10 cellular contexts compared by ENCODE assay signal in the genomic region with DNA sequence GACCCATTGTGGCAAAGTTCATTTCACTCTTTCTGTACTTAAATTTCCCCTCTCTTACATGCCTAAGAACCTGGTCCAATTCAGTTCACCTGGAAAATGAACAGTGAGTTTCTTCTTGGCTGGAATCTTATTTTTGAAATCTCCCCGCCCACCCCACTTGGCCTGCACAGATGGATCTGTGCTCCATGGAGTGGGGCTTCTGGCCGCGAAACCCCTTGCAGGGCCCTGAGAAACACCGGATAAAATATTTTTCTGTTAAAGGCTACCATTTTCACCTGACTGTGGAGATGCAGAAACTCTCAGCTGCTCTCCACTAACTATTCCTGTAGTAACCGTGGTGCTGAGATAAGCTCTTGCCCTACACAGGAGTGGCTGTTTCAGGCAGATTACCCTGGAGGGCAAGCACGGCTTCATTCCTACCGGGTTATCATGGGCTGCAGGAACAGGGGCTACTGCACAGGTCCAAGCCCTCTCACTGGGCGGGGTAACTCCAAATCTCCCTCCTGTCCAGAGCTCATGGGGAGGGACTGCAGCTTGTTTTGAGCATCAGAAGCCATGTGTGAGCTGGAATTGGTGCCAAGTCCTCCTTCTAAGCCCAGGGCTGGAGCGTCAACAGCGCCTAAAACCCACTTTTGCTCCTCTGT.
DNase-seq lines count a peak whose midpoint lies in the region; ATAC-seq, FAIRE-seq and TF ChIP-seq lines count a peak whose summit lies in the region.
"Had no signal": no experiment of that assay in that cellular context is flagged by ENCODE, and none has a peak within 500 bp of the region (broad histone marks: within the 10 kb centered on the region; RNA-seq: fewer than 3 reads in every experiment).

No MANE protein-coding gene starts in this region.

- intact Hi-C loops in GM12878 (cut with micrococcal nuclease; ENCODE audit: unreplicated experiment) = loop anchor here (5.0 kb wide), 2 partner anchors 37 to 72 kb away; no protein-coding TSS in a partner anchor
- intact Hi-C loops in left ventricle myocardium inferior (cut with micrococcal nuclease) = no loop called here
- intact Hi-C loops in PC-3 (cut with micrococcal nuclease) = loop anchor here (5.0 kb wide), 1 partner anchor 72 kb away; no protein-coding TSS in a partner anchor

- H4K20me1 ChIP-seq in GM23248 (ENCODE audit: insufficient read depth) (no peaks in the 10 kb centered on the region), GM12878 (ENCODE audit: control insufficient read depth, insufficient read depth) (no peaks in the 10 kb centered on the region), PC-3 (ENCODE audit: low read length) (no peaks in the 10 kb centered on the region)

- H3K4me3 ChIP-seq in GM23248 (peak overlapping the region; percentile 83), GM12878 (peak overlapping the region; percentile 86), left ventricle myocardium inferior (peak overlapping the region; percentile 74), skeletal muscle cell (ENCODE audit: low read depth, low read length) (peak overlapping the region; percentile 75), PC-3 (ENCODE audit: low read length) (no peak overlapping the region)
- H3K4me3 ChIP-seq: tibial artery had no signal

- TF ChIP-seq CTCF in GM12878 (IDR thresholded peaks at IDR 0.05 in 2 of 3, conservative IDR thresholded peaks at IDR 0.05 in 1 of 3; ENCODE audit: control insufficient read depth in 2 of 3, extremely low read depth in 1 of 3, insufficient read depth in 1 of 3, low read depth in 3 of 3, low read length in 3 of 3) (no peak), left ventricle myocardium inferior (IDR thresholded peaks at IDR 0.05; ENCODE audit: borderline replicate concordance) (no peak), PC-3 (conservative IDR thresholded peaks at IDR 0.05; ENCODE audit: low read depth, low read length) (no peak)

- H3K79me2 ChIP-seq in GM23248 (ENCODE audit: insufficient read depth) = peaks cover 63% of the 10 kb centered on the region
- H3K79me2 ChIP-seq in GM12878 (ENCODE audit: control insufficient read depth, insufficient read depth, low read length) = peaks cover 87% of the 10 kb centered on the region
- no peaks in the 10 kb centered on the region for H3K79me2 ChIP-seq in PC-3 (ENCODE audit: low read length)

- H3K27ac ChIP-seq in GM23248 (no peak overlapping the region), GM12878 (ENCODE audit: control insufficient read depth, insufficient read depth) (peak overlapping the region; percentile 92), left ventricle myocardium inferior (replicated peaks) (peak overlapping the region; percentile 90), PC-3 (ENCODE audit: low read length) (no peak overlapping the region)
- H3K27ac ChIP-seq: tibial artery had no signal

- RAD21 ChIA-PET in GM12878 (lab: Charles Lee; ENCODE audit: unreplicated experiment) = interaction anchor here (0.9 to 7.5 kb wide), 13 partner anchors 11 to 81 kb away, joined by 3 to 146 read pairs (median 5); no protein-coding TSS in a partner anchor

- WGBS in GM23248 (ENCODE audit: low coverage in 1 of 2, low lambda C conversion rate in 2 of 2, missing lambda C conversion rate in 2 of 2), 2 experiments = 97 to 98% methylated on average over 10 of the region's 10 CpGs
- WGBS in GM12878 (ENCODE audit: insufficient coverage, insufficient replicate concordance, low lambda C conversion rate, missing lambda C conversion rate) = 82% methylated on average over 10 of the region's 10 CpGs

- no peak for TF ChIP-seq RAD21 in GM12878 (IDR thresholded peaks at IDR 0.05; ENCODE audit: insufficient read depth, low read depth, low read length)

- CTCF ChIA-PET in GM12878 (lab: Yijun Ruan, JAX) (interaction anchor here (0.8 to 1.8 kb wide), 3 partner anchors 9 to 70 kb away, joined by 3 to 5 read pairs (median 5); no protein-coding TSS in a partner anchor), PC-3 (lab: Charles Lee) (no interaction called here)

- no peaks in the 10 kb centered on the region for H3K36me3 ChIP-seq in GM23248 (ENCODE audit: low read depth)
- H3K36me3 ChIP-seq in GM12878 (ENCODE audit: control insufficient read depth in 2 of 2, insufficient read depth in 2 of 2, low read length in 1 of 2) = peaks cover 6 to 9% of the 10 kb centered on the region in 2 experiments
- peaks cover 12% of the 10 kb centered on the region for H3K36me3 ChIP-seq in left ventricle myocardium inferior
- no peaks in the 10 kb centered on the region for H3K36me3 ChIP-seq in PC-3 (ENCODE audit: low read depth, low read length)

- POLR2A ChIA-PET in GM12878 (lab: Charles Lee) = interaction anchor here (0.6 to 4.1 kb wide), 16 partner anchors 7 to 67 kb away, joined by 3 to 31 read pairs (median 8); no protein-coding TSS in a partner anchor
- POLR2A ChIA-PET in PC-3 (lab: Charles Lee; ENCODE audit: unreplicated experiment) = no interaction called here

- no peak for FAIRE-seq in GM12878 (lab: Jason Lieb, UNC)

- DNase-seq in GM23248 = no peak
- DNase-seq in GM12878 (ENCODE audit: low read depth, low spot score) = no peak
- peak; percentile 37 for DNase-seq in left ventricle myocardium inferior
- no peak for DNase-seq in skeletal muscle cell (ENCODE audit: low read depth)
- DNase-seq in NCI-H146 (lab: John Stamatoyannopoulos, UW) = no peak
- no peak for DNase-seq in NCI-H774 (lab: John Stamatoyannopoulos, UW)
- DNase-seq in PC-3 = no peak
- DNase-seq: effector memory CD8-positive, alpha-beta T cell; tibial artery had no signal

- no peak overlapping the region for H2AFZ ChIP-seq in GM23248
- H2AFZ ChIP-seq in GM12878 (ENCODE audit: control insufficient read depth, low read depth, low read length) = no peak overlapping the region
- H2AFZ ChIP-seq in PC-3 (ENCODE audit: low read length) = no peak overlapping the region

- no peaks in the 10 kb centered on the region for H3K9me3 ChIP-seq in GM23248 (ENCODE audit: low read depth)
- no peaks in the 10 kb centered on the region for H3K9me3 ChIP-seq in GM12878 (replicated peaks; ENCODE audit: control insufficient read depth, insufficient read depth, low read length)
- no peaks in the 10 kb centered on the region for H3K9me3 ChIP-seq in left ventricle myocardium inferior (replicated peaks)
- H3K9me3 ChIP-seq in PC-3 (ENCODE audit: low read length) = no peaks in the 10 kb centered on the region
- H3K9me3 ChIP-seq: tibial artery had no signal

- in situ Hi-C loops in GM23248 (cut with MboI) = no loop called here
- in situ Hi-C loops in GM12878 (cut with MboI) = no loop called here

- BruUV-seq in GM12878 (replicated peaks; lab: Mats Ljungman, UMichigan) (no TSS peak), PC-3 (replicated peaks; lab: Mats Ljungman, UMichigan) (no TSS peak)

- H3K4me1 ChIP-seq in GM23248 (ENCODE audit: insufficient read depth) (peaks cover 9% of the 10 kb centered on the region; the same call in 1 of the 2 replicates), GM12878 (ENCODE audit: control insufficient read depth, insufficient read depth, low read length) (peaks cover 18% of the 10 kb centered on the region), left ventricle myocardium inferior (peaks cover 97% of the 10 kb centered on the region), PC-3 (ENCODE audit: insufficient read depth, low read length) (peaks cover 12% of the 10 kb centered on the region)

- SMC1A ChIA-PET in GM12878 (lab: Charles Lee; ENCODE audit: uncharacterized antibody, unreplicated experiment) = interaction anchor here (1.2 to 6.5 kb wide), 16 partner anchors 8 to 81 kb away, joined by 3 to 81 read pairs (median 10); no protein-coding TSS in a partner anchor

- H3F3A ChIP-seq in GM23248 (ENCODE audit: insufficient read depth) (peaks cover 15% of the 10 kb centered on the region; the same call in 1 of the 2 replicates), PC-3 (ENCODE audit: low read length, unreplicated experiment) (no peaks in the 10 kb centered on the region)

- H3K4me2 ChIP-seq in GM23248 (ENCODE audit: unreplicated experiment) = peak overlapping the region; percentile 67
- peak overlapping the region; percentile 90 for H3K4me2 ChIP-seq in GM12878 (ENCODE audit: control insufficient read depth, insufficient read depth)
- no peak overlapping the region for H3K4me2 ChIP-seq in PC-3 (ENCODE audit: low read length)

- no peak overlapping the region for H3K9ac ChIP-seq in GM23248
- H3K9ac ChIP-seq in GM12878 (ENCODE audit: control insufficient read depth, insufficient read depth, low read length) = peak overlapping the region; percentile 91
- no peak overlapping the region for H3K9ac ChIP-seq in PC-3 (ENCODE audit: low read length)

- no peak for TF ChIP-seq EP300 in GM12878 (IDR thresholded peaks at IDR 0.05; ENCODE audit: borderline replicate concordance in 1 of 2, control insufficient read depth in 1 of 2, low read depth in 2 of 2, low read length in 2 of 2)

- ATAC-seq in GM12878 = no peak; the same call in 2 of the 3 replicates
- ATAC-seq in GM21526 (IDR thresholded peaks at IDR 0.05; ENCODE audit: low FRiP score, unreplicated experiment) = no peak
- no peak for ATAC-seq in PC-3
- ATAC-seq: effector memory CD8-positive, alpha-beta T cell had no signal

- H3K9me2 ChIP-seq in GM23248 (ENCODE audit: insufficient read depth) (no peaks in the 10 kb centered on the region), PC-3 (replicated peaks; ENCODE audit: low read length) (no peaks in the 10 kb centered on the region)

- no peak for TF ChIP-seq POLR2A in GM12878 (IDR thresholded peaks at IDR 0.05; ENCODE audit: low read depth, low read length)

- no peaks in the 10 kb centered on the region for H3K27me3 ChIP-seq in GM23248 (replicated peaks; ENCODE audit: insufficient read depth)
- H3K27me3 ChIP-seq in GM12878 (replicated peaks in 1 of 2; ENCODE audit: control insufficient read depth in 2 of 2, insufficient read depth in 2 of 2, low read length in 1 of 2) = no peaks in the 10 kb centered on the region
- no peaks in the 10 kb centered on the region for H3K27me3 ChIP-seq in left ventricle myocardium inferior (ENCODE audit: low read depth)
- H3K27me3 ChIP-seq in PC-3 (ENCODE audit: low read length) = no peaks in the 10 kb centered on the region
- H3K27me3 ChIP-seq: tibial artery had no signal

TF ChIP-seq in GM12878, 131 proteins besides CTCF, POLR2A, EP300 and RAD21:
- TF ChIP-seq PAX5 (IDR thresholded peaks at IDR 0.05; ENCODE audit: borderline replicate concordance, low read depth, low read length) = no peak
- TF ChIP-seq TBL1XR1 (IDR thresholded peaks at IDR 0.05; ENCODE audit: low read depth, low read length) = no peak
- TF ChIP-seq, protein P1, sequence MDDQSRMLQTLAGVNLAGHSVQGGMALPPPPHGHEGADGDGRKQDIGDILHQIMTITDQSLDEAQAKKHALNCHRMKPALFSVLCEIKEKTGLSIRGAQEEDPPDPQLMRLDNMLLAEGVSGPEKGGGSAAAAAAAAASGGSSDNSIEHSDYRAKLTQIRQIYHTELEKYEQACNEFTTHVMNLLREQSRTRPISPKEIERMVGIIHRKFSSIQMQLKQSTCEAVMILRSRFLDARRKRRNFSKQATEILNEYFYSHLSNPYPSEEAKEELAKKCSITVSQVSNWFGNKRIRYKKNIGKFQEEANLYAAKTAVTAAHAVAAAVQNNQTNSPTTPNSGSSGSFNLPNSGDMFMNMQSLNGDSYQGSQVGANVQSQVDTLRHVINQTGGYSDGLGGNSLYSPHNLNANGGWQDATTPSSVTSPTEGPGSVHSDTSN (IDR thresholded peaks at IDR 0.05; ENCODE audit: insufficient replicate concordance, low read depth, low read length) = no peak
- 0 out of 2 replicates have a peak, but pooled peaks have one; percentile 53 for TF ChIP-seq CHD1 (IDR thresholded peaks at IDR 0.05; ENCODE audit: low read depth, low read length)
- TF ChIP-seq DPF2 (IDR thresholded peaks at IDR 0.05) = no peak
TF ChIP-seq in GM12878: peak in this region for 1.

Comparison
In these comparisons a context has a peak if more than half of its experiments do, and no peak if none do; other contexts are left out.
1. H3K27ac ChIP-seq: peak in GM12878 (single experiment) and left ventricle myocardium inferior (single experiment); none in GM23248 (single experiment) and PC-3 (single experiment).